8 cellular contexts compared by ENCODE assay signal in genomic region chr13:99442273-99442895, GRCh38. TPM values are rescaled to one million over a fixed set of nuclear protein-coding genes. Genes with fewer than 3 reads are reported as not detected.
DNase-seq lines count a peak whose midpoint lies in the region; ATAC-seq and TF ChIP-seq lines count a peak whose summit lies in the region.

No MANE protein-coding gene starts in this region.

- peaks cover 4% of the 10 kb centered on the region in 2 donors for H3K4me1 Mint-ChIP-seq in effector memory CD8-positive, alpha-beta T cell (ENCODE audit: low read depth in 2 of 2)

- H3K4me1 ChIP-seq in mucosa of descending colon (ENCODE audit: low read depth), result no peaks in the 10 kb centered on the region

- H3K27ac Mint-ChIP-seq in effector memory CD8-positive, alpha-beta T cell, result no peak overlapping the region

- no peaks in the 10 kb centered on the region for H3K9me3 ChIP-seq in mucosa of descending colon

- H3K4me3 ChIP-seq in mucosa of descending colon, result no peak overlapping the region

- peak; percentile 95 for TF ChIP-seq CTCF in mucosa of descending colon (IDR thresholded peaks at IDR 0.05)

- no peaks in the 10 kb centered on the region for H3K36me3 ChIP-seq in mucosa of descending colon (ENCODE audit: low read depth)

- H3K9me3 Mint-ChIP-seq in effector memory CD8-positive, alpha-beta T cell, result no peaks in the 10 kb centered on the region

- peaks cover 3% of the 10 kb centered on the region for H3K36me3 Mint-ChIP-seq in effector memory CD8-positive, alpha-beta T cell (ENCODE audit: insufficient read depth)

- ATAC-seq in effector memory CD8-positive, alpha-beta T cell (replicated peaks), result peak; percentile 87
- ATAC-seq in mucosa of descending colon, result peak; percentile 88
- ATAC-seq in HG03039 (IDR thresholded peaks at IDR 0.05; ENCODE audit: unreplicated experiment), result no peak

- no peak overlapping the region for H3K4me3 Mint-ChIP-seq in effector memory CD8-positive, alpha-beta T cell

- in situ Hi-C loops in ACHN (cut with HindIII; ENCODE audit: low pct_ligation_motif_present, low pct_unique_long_range_greater_than_20kb, low sequenced_read_pairs), result no loop called here

- intact Hi-C loops in mucosa of descending colon (cut with DNase I, micrococcal nuclease), result no loop called here

- DNase-seq in ACHN, result peak; percentile 53
- peak; percentile 40 for DNase-seq in GF-D8 (lab: John Stamatoyannopoulos, UW)
- peak; percentile 42 to 84 (median 83) for DNase-seq in NCI-H1417 (lab: John Stamatoyannopoulos, UW)
- peak; percentile 41 for DNase-seq in T-helper 9 cell
- peak; percentile 62 to 68 (median 68) for DNase-seq in effector memory CD8-positive, alpha-beta T cell
- DNase-seq in mucosa of descending colon, result peak in 1 of 3 donors; percentile 69
- DNase-seq in activated CD4-positive, CD25-positive, alpha-beta regulatory T cell treated with anti-CD3 and anti-CD28 coated beads, Interleukin-2, amount 50 U/mL, for 72 hours, result no peak

- H3K27me3 Mint-ChIP-seq in effector memory CD8-positive, alpha-beta T cell, result peaks cover 0 to 27% of the 10 kb centered on the region in 2 donors

RNA-seq across cellular contexts. Expression of gene TM9SF2, which starts 58.9 kb away (rescaled TPM):
- 100 to 1,000 TPM; 129 to 202 (median 200) TPM for total RNA-seq in mucosa of descending colon
